ENCODE assay signal across 8 cellular contexts in genomic region chr1:58155418-58156123, GRCh38.
DNase-seq lines count a peak whose midpoint lies in the region; ATAC-seq and TF ChIP-seq lines count a peak whose summit lies in the region.

No MANE protein-coding gene starts in this region.

- no peaks in the 10 kb centered on the region for H3K27me3 Mint-ChIP-seq in activated T-cell treated with anti-CD3 and anti-CD28 coated beads, Interleukin-2, amount 50 U/mL, for 4 hours (ENCODE audit: low read depth)

- ATAC-seq in HG03103 (IDR thresholded peaks at IDR 0.05; ENCODE audit: low read depth, unreplicated experiment) (peak; percentile 44), GM18517 (IDR thresholded peaks at IDR 0.05; ENCODE audit: unreplicated experiment) (no peak)
- no peak for ATAC-seq in activated T-cell treated with anti-CD3 and anti-CD28 coated beads, Interleukin-2, amount 50 U/mL, for 4 hours

- H3K36me3 ChIP-seq in SU-DHL-6 (ENCODE audit: low read length) (no peaks in the 10 kb centered on the region), kidney epithelial cell (ENCODE audit: control insufficient read depth, insufficient read depth, low read length) (no peaks in the 10 kb centered on the region)

- H3K79me2 ChIP-seq in SU-DHL-6 (ENCODE audit: insufficient read depth, low read length), result no peaks in the 10 kb centered on the region

- H2AFZ ChIP-seq in SU-DHL-6 (ENCODE audit: low read depth, low read length, severe bottlenecking), result no peak overlapping the region

- H3K4me3 Mint-ChIP-seq in activated T-cell treated with anti-CD3 and anti-CD28 coated beads, Interleukin-2, amount 50 U/mL, for 4 hours, result no peak overlapping the region

- no peak overlapping the region for H3K4me3 ChIP-seq in GM12875 (ENCODE audit: low read depth, low read length)
- no peak overlapping the region for H3K4me3 ChIP-seq in SU-DHL-6 (ENCODE audit: insufficient read depth, low read length, poor library complexity, severe bottlenecking)
- no peak overlapping the region for H3K4me3 ChIP-seq in kidney epithelial cell (ENCODE audit: low read depth, low read length)

- H4K20me1 ChIP-seq in SU-DHL-6 (ENCODE audit: low read depth, low read length), result no peaks in the 10 kb centered on the region

- H3K27me3 ChIP-seq in SU-DHL-6 (ENCODE audit: low read length), result no peaks in the 10 kb centered on the region
- H3K27me3 ChIP-seq in kidney epithelial cell (ENCODE audit: control insufficient read depth, insufficient read depth, low read length), result no peaks in the 10 kb centered on the region

- no peaks in the 10 kb centered on the region for H3K9me3 Mint-ChIP-seq in activated T-cell treated with anti-CD3 and anti-CD28 coated beads, Interleukin-2, amount 50 U/mL, for 4 hours

- peak; percentile 60 for TF ChIP-seq CTCF in GM12875 (IDR thresholded peaks at IDR 0.05; ENCODE audit: borderline replicate concordance, insufficient read depth, low read depth, low read length)
- TF ChIP-seq CTCF in SU-DHL-6 (IDR thresholded peaks at IDR 0.05; ENCODE audit: insufficient read depth, low read length, poor library complexity, severe bottlenecking), result peak; percentile 39
- peak; percentile 62 for TF ChIP-seq CTCF in kidney epithelial cell (IDR thresholded peaks at IDR 0.05; ENCODE audit: insufficient read depth, low read length, poor library complexity, severe bottlenecking)

- H3K9ac ChIP-seq in SU-DHL-6 (ENCODE audit: low read length), result no peak overlapping the region

- H3K4me2 ChIP-seq in SU-DHL-6 (ENCODE audit: low read depth, low read length, poor library complexity, severe bottlenecking), result no peak overlapping the region

- no peaks in the 10 kb centered on the region for H3F3A ChIP-seq in SU-DHL-6 (ENCODE audit: insufficient read depth)

- DNase-seq in kidney epithelial cell (ENCODE audit: low read depth) (no peak), dedifferentiated amniotic fluid mesenchymal stem cell (ENCODE audit: extremely low spot score) (no peak)
- DNase-seq in activated effector memory CD4-positive, alpha-beta T cell treated with anti-CD3 and anti-CD28 coated beads, Interleukin-2, amount 50 U/mL, for 16 hours, result no peak
- no peak for DNase-seq in activated T-cell treated with anti-CD3 and anti-CD28 coated beads, Interleukin-2, amount 50 U/mL, for 4 hours

- no peaks in the 10 kb centered on the region for H3K9me3 ChIP-seq in SU-DHL-6 (ENCODE audit: insufficient read depth, low read length)

- H3K36me3 Mint-ChIP-seq in activated T-cell treated with anti-CD3 and anti-CD28 coated beads, Interleukin-2, amount 50 U/mL, for 4 hours (ENCODE audit: insufficient read depth), result no peaks in the 10 kb centered on the region

- H3K4me1 Mint-ChIP-seq in activated T-cell treated with anti-CD3 and anti-CD28 coated beads, Interleukin-2, amount 50 U/mL, for 4 hours (ENCODE audit: low read depth), result no peaks in the 10 kb centered on the region

- H3K27ac ChIP-seq in SU-DHL-6 (ENCODE audit: low read depth, low read length), result no peak overlapping the region

- H3K9me2 ChIP-seq in SU-DHL-6 (replicated peaks; ENCODE audit: insufficient read depth, low read length), result no peaks in the 10 kb centered on the region
